ENCODE assay signal across 20 cellular contexts in genomic region chr15:60809375-60809774, GRCh38.
"Had no signal": no experiment of that assay in that cellular context is flagged by ENCODE, and none has a peak within 500 bp of the region (broad histone marks: within the 10 kb centered on the region; RNA-seq: fewer than 3 reads in every experiment).

No MANE protein-coding gene starts in this region.

- DNase-seq: activated CD4-positive, alpha-beta T cell treated with anti-CD3 and anti-CD28 coated beads, Interleukin-2, amount 50 U/mL, for 48 hours; activated CD8-positive, alpha-beta memory T cell treated with anti-CD3 and anti-CD28 coated beads, Interleukin-2, amount 50 U/mL, for 48 hours; adrenal gland; caudate nucleus; cortex of kidney; effector CD8-positive, alpha-beta T cell; kidney; left ventricle myocardium inferior; mesenchymal stem cell; pancreas; stimulated activated CD4-positive, alpha-beta T cell treated with anti-CD3 and anti-CD28 coated beads, Interleukin-4, amount 100 ng/mL, for 1 hour; stimulated activated CD8-positive, alpha-beta memory T cell treated with anti-CD3 and anti-CD28 coated beads, Interleukin-4, amount 100 ng/mL, for 48 hours; stimulated activated naive CD8-positive, alpha-beta T cell treated with anti-CD3 and anti-CD28 coated beads, Interleukin-15, amount 100 ng/mL, for 72 hours; T-helper 2 cell; testis had no signal

- H3K36me3 ChIP-seq: adrenal gland, gastroesophageal sphincter, left ventricle myocardium inferior, pancreas had no signal

- ATAC-seq: activated CD4-positive, CD25-positive, alpha-beta regulatory T cell treated with anti-CD3 and anti-CD28 coated beads, Interleukin-2, amount 50 U/mL, for 24 hours; gastroesophageal sphincter; pancreas; stimulated activated naive CD8-positive, alpha-beta T cell treated with anti-CD3 and anti-CD28 coated beads, Interleukin-15, amount 100 ng/mL, for 72 hours had no signal

- H3K4me3 ChIP-seq: adrenal gland, gastroesophageal sphincter, left ventricle myocardium inferior, pancreas, testis had no signal

- H3K27ac Mint-ChIP-seq: activated T-helper 2 cell treated with anti-CD3 and anti-CD28 coated beads, Interferon-gamma antibody, Interleukin-2, Interleukin-4, amounts not matched to agents 10 μg/mL and 5 μg/mL and 100 μg/mL, durations not matched to agents 14 hours and 24 hours and 36 hours; stimulated activated naive CD8-positive, alpha-beta T cell treated with anti-CD3 and anti-CD28 coated beads, Interleukin-15, amount 100 ng/mL, for 72 hours had no signal

- H3K27ac ChIP-seq: epithelial cell of prostate, gastroesophageal sphincter, left ventricle myocardium inferior, pancreas, testis had no signal

- H3K4me1 ChIP-seq: left ventricle myocardium inferior, pancreas, testis had no signal

- FAIRE-seq: kidney, pancreas, TTC549 had no signal

- H3K27me3 Mint-ChIP-seq: stimulated activated naive CD8-positive, alpha-beta T cell treated with anti-CD3 and anti-CD28 coated beads, Interleukin-15, amount 100 ng/mL, for 72 hours had no signal

- H3K27me3 ChIP-seq: adrenal gland, gastroesophageal sphincter, pancreas, testis had no signal

- H3K9me3 Mint-ChIP-seq: activated T-helper 2 cell treated with anti-CD3 and anti-CD28 coated beads, Interferon-gamma antibody, Interleukin-2, Interleukin-4, amounts not matched to agents 10 μg/mL and 5 μg/mL and 100 μg/mL, durations not matched to agents 14 hours and 24 hours and 36 hours had no signal

- H3K9me3 ChIP-seq: adrenal gland, gastroesophageal sphincter, left ventricle myocardium inferior, pancreas, testis had no signal
